In genomic region chr5:74653991-74654390, GRCh38 we compare ENCODE assay signal across 19 cellular contexts.
"Had no signal": no experiment of that assay in that cellular context is flagged by ENCODE, and none has a peak within 500 bp of the region (broad histone marks: within the 10 kb centered on the region; RNA-seq: fewer than 3 reads in every experiment).

No MANE protein-coding gene starts in this region.

- H3K36me3 ChIP-seq: SJSA1 had no signal

- H3K27ac ChIP-seq: SJSA1, SK-N-MC had no signal

- DNase-seq: KBM-7, MV-4-11, NCI-H1048, NCI-H1105, NCI-H1417, NCI-H1436 treated with DMSO at 0.1 percent for 48 hours, NCI-H1694, NCI-H187 treated with DMSO at 0.1 percent for 48 hours, NCI-H2029 treated with DMSO at 0.1 percent for 48 hours, NCI-H2227 treated with DMSO at 0.1 percent for 48 hours, NCI-H524, NCI-H526 treated with DMSO at 0.1 percent for 48 hours, NCI-H748 treated with DMSO at 0.1 percent for 48 hours, Right ventricle myocardium superior, RPMI8226, SIG-M5, SW 1271 had no signal

- H3K4me3 ChIP-seq: SJSA1, SK-N-MC had no signal

- H3K27me3 ChIP-seq: SJSA1 had no signal

- H3K9me3 ChIP-seq: SJSA1 had no signal
